31 cellular contexts compared by ENCODE assay signal in genomic region chr3:6321999-6322398, GRCh38.
"Had no signal": no experiment of that assay in that cellular context is flagged by ENCODE, and none has a peak within 500 bp of the region (broad histone marks: within the 10 kb centered on the region; RNA-seq: fewer than 3 reads in every experiment).

No MANE protein-coding gene starts in this region.

- H3K9me3 ChIP-seq: adrenal gland, body of pancreas, breast epithelium had no signal

- ATAC-seq: activated CD8-positive, alpha-beta T cell treated with anti-CD3 and anti-CD28 coated beads for 36 hours; activated naive CD4-positive, alpha-beta T cell treated with anti-CD3 and anti-CD28 coated beads, Interleukin-2, amount 50 U/mL, for 72 hours; activated T-cell treated with anti-CD3 and anti-CD28 coated beads, Interleukin-2, amount 50 U/mL, for 4 hours; activated T-cell treated with anti-CD3 and anti-CD28 coated beads, Interleukin-2, amount 50 U/mL, for 72 hours; activated T-helper 17 cell treated with anti-CD3 and anti-CD28 coated beads, Interleukin-2, amount 50 U/mL, for 72 hours; body of pancreas had no signal

- H3K4me3 ChIP-seq: adrenal gland, body of pancreas, breast epithelium had no signal

- H3K27ac ChIP-seq: adrenal gland, body of pancreas, brain microvascular endothelial cell, breast epithelium, VCaP had no signal

- H3K4me1 ChIP-seq: adrenal gland, body of pancreas, breast epithelium had no signal

- DNase-seq: activated B cell treated with CpG ODN at 0.5 μM for 24 hours; activated CD4-positive, alpha-beta memory T cell treated with anti-CD3 and anti-CD28 coated beads for 36 hours; activated CD4-positive, alpha-beta T cell treated with anti-CD3 and anti-CD28 coated beads for 4 hours; activated CD4-positive, alpha-beta T cell treated with anti-CD3 and anti-CD28 coated beads, Interleukin-2, amount 10 ng/mL, durations not matched to agents 24 days and 14 days; activated CD4-positive, alpha-beta T cell treated with anti-CD3 and anti-CD28 coated beads, Interleukin-2, amount 50 U/mL, for 1 hour; activated CD4-positive, alpha-beta T cell treated with anti-CD3 and anti-CD28 coated beads, Interleukin-2, amount 50 U/mL, for 4 hours; activated CD4-positive, CD25-positive, alpha-beta regulatory T cell treated with anti-CD3 and anti-CD28 coated beads, Interleukin-2, amount 50 U/mL, for 72 hours; activated CD8-positive, alpha-beta memory T cell treated with anti-CD3 and anti-CD28 coated beads, Interleukin-2, amount 50 U/mL, for 4 hours; activated CD8-positive, alpha-beta T cell treated with anti-CD3 and anti-CD28 coated beads for 36 hours; activated effector memory CD4-positive, alpha-beta T cell treated with anti-CD3 and anti-CD28 coated beads, Interleukin-2, amount 50 U/mL, for 16 hours; activated gamma-delta T cell treated with Interleukin-2 at 50 U/mL for 16 hours; activated naive CD4-positive, alpha-beta T cell; activated naive CD4-positive, alpha-beta T cell treated with anti-CD3 and anti-CD28 coated beads for 36 hours; activated naive CD4-positive, alpha-beta T cell treated with anti-CD3 and anti-CD28 coated beads, Interleukin-2, amount 50 U/mL, for 16 hours; activated naive CD8-positive, alpha-beta T cell treated with anti-CD3 and anti-CD28 coated beads for 36 hours; activated T-cell treated with anti-CD3 and anti-CD28 coated beads for 4 hours; activated T-cell treated with anti-CD3 and anti-CD28 coated beads, Interleukin-2, amount 50 U/mL, for 1 hour; activated T-cell treated with anti-CD3 and anti-CD28 coated beads, Interleukin-2, amount 50 U/mL, for 4 hours; activated T-cell treated with anti-CD3 and anti-CD28 coated beads, Interleukin-2, amount 50 U/mL, for 72 hours; adrenal gland; amniotic stem cell; aorta; body of pancreas; brain microvascular endothelial cell; central memory CD4-positive, alpha-beta T cell; T-helper 2 cell; T-helper 9 cell had no signal

- H3K36me3 ChIP-seq: adrenal gland, brain microvascular endothelial cell, breast epithelium had no signal

- H3K27me3 ChIP-seq: adrenal gland, body of pancreas, brain microvascular endothelial cell, breast epithelium had no signal
